Comparison of ENCODE assay signal across 11 cellular contexts in the genomic region with DNA sequence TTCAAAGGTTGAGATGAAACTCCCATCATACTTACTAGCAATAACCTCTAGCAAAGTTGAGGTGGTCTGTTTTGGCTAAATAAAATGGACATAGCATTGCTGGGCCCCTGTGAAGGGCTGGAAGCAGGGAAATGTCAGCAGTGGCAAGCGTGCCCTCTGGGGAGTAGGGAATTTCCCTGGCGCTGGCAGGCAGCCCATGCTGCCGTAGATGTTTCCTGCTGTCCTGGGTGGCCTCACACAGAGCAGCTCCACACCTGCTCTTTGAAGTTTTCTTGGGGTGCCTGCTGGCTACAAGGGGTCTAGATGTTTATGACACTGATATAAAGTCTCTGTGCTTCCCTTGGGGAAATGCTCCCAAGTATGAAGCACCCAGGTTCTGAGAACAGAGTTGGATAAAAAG. TPM values are rescaled to one million over a fixed set of nuclear protein-coding genes. Genes with fewer than 3 reads are reported as not detected.
DNase-seq lines count a peak whose midpoint lies in the region; ATAC-seq and TF ChIP-seq lines count a peak whose summit lies in the region.
"Had no signal": no experiment of that assay in that cellular context is flagged by ENCODE, and none has a peak within 500 bp of the region (broad histone marks: within the 10 kb centered on the region; RNA-seq: fewer than 3 reads in every experiment).

No MANE protein-coding gene starts in this region.

- no peak for TF ChIP-seq POLR2A in sigmoid colon (IDR thresholded peaks at IDR 0.05)

- H3K4me3 ChIP-seq in sigmoid colon, result no peak overlapping the region

- intact Hi-C loops in sigmoid colon (cut with DNase I), result no loop called here
- intact Hi-C loops in head of caudate nucleus (cut with DNase I), result no loop called here

- H3K27me3 ChIP-seq in sigmoid colon, result no peaks in the 10 kb centered on the region

- H3K27ac ChIP-seq in sigmoid colon, result peak overlapping the region in 3 of 4 donors; percentile 2 to 78 (median 77)

- TF ChIP-seq CTCF in sigmoid colon (IDR thresholded peaks at IDR 0.05), result no peak

- WGBS in sigmoid colon, 2 donors, result 13 to 16% methylated on average over 3 of the region's 3 CpGs

- H3K36me3 Mint-ChIP-seq in central memory CD8-positive, alpha-beta T cell (ENCODE audit: insufficient read depth), result peaks cover 2% of the 10 kb centered on the region

- TF ChIP-seq EP300 in sigmoid colon (IDR thresholded peaks at IDR 0.05), result no peak

- peaks cover 50% of the 10 kb centered on the region for H3K4me1 Mint-ChIP-seq in central memory CD8-positive, alpha-beta T cell

- H3K27me3 Mint-ChIP-seq in central memory CD8-positive, alpha-beta T cell, result no peaks in the 10 kb centered on the region

- H3K36me3 ChIP-seq in sigmoid colon, result no peaks in the 10 kb centered on the region

- peaks cover 0 to 89% (median 67%) of the 10 kb centered on the region in 4 donors for H3K4me1 ChIP-seq in sigmoid colon

- peak overlapping the region; percentile 33 for H3K27ac Mint-ChIP-seq in central memory CD8-positive, alpha-beta T cell (ENCODE audit: low read depth)
- H3K27ac Mint-ChIP-seq: nephron had no signal

- peak; percentile 28 for ATAC-seq in central memory CD8-positive, alpha-beta T cell (replicated peaks; ENCODE audit: extremely low read depth, poor library complexity, severe bottlenecking)

- peak overlapping the region; percentile 17 for H3K4me3 Mint-ChIP-seq in central memory CD8-positive, alpha-beta T cell

- H3K9me3 Mint-ChIP-seq in central memory CD8-positive, alpha-beta T cell, result no peaks in the 10 kb centered on the region
- H3K9me3 Mint-ChIP-seq: nephron had no signal

- H3K9me3 ChIP-seq in sigmoid colon, result no peaks in the 10 kb centered on the region

- DNase-seq in NCI-H1694 (lab: John Stamatoyannopoulos, UW) (peak; percentile 33), NCI-H1694 treated with DMSO at 0.1 percent for 48 hours (lab: John Stamatoyannopoulos, UW) (no peak), NCI-H345 treated with DMSO at 0.1 percent for 48 hours (lab: John Stamatoyannopoulos, UW; ENCODE audit: unreplicated experiment) (peak; percentile 40), sigmoid colon (no peak), dedifferentiated amniotic fluid mesenchymal stem cell (ENCODE audit: extremely low spot score) (no peak), head of caudate nucleus (no peak), GM19240 (ENCODE audit: insufficient read length, low spot score) (no peak)
- DNase-seq in central memory CD8-positive, alpha-beta T cell (ENCODE audit: low spot score in 2 of 2), result no peak
- DNase-seq: 8988T, NCI-H446 treated with DMSO at 0.1 percent for 48 hours had no signal

RNA-seq across cellular contexts. Expression of a gene that starts 30.2 kb away (rescaled TPM):
- total RNA-seq in sigmoid colon, result 100 to 1,000 TPM in 1 of 4 donors, 10 to 100 TPM in 3; 41.3 to 102 (median 71.0) TPM
- polyA plus RNA-seq in sigmoid colon, result 1 to 10 TPM in 2 of 3 donors, under 1 TPM in 1; 0.92 to 7.5 (median 2.4) TPM

Comparison
In these comparisons a context has a peak if more than half of its experiments do, and no peak if none do; other contexts are left out.
1. DNase-seq: peak in NCI-H1694 (single experiment) and NCI-H345 treated with DMSO at 0.1 percent for 48 hours (single experiment); none in NCI-H1694 treated with DMSO at 0.1 percent for 48 hours (single experiment), central memory CD8-positive, alpha-beta T cell (0 of 2), sigmoid colon (single experiment), dedifferentiated amniotic fluid mesenchymal stem cell (single experiment), head of caudate nucleus (0 of 42) and GM19240 (single experiment).